In genomic region chr12:46364777-46365580, GRCh38 we compare ENCODE assay signal across 1 cellular context.
TF ChIP-seq lines count a peak whose summit lies in the region.

No MANE protein-coding gene starts in this region.

TF ChIP-seq in K562, 482 proteins besides CTCF, POLR2A, EP300 and RAD21 (continued from another document):
- TF ChIP-seq RBFOX2 (IDR thresholded peaks at IDR 0.05; ENCODE audit: low read depth, low read length) = peak; percentile 55
- TF ChIP-seq HDAC3 (IDR thresholded peaks at IDR 0.05; ENCODE audit: borderline replicate concordance, partially characterized antibody) = no peak
- TF ChIP-seq GTF2E2 (tag; IDR thresholded peaks at IDR 0.05) = 0 out of 2 replicates have a peak, but pooled peaks have one; percentile 15
- TF ChIP-seq, protein P1, sequence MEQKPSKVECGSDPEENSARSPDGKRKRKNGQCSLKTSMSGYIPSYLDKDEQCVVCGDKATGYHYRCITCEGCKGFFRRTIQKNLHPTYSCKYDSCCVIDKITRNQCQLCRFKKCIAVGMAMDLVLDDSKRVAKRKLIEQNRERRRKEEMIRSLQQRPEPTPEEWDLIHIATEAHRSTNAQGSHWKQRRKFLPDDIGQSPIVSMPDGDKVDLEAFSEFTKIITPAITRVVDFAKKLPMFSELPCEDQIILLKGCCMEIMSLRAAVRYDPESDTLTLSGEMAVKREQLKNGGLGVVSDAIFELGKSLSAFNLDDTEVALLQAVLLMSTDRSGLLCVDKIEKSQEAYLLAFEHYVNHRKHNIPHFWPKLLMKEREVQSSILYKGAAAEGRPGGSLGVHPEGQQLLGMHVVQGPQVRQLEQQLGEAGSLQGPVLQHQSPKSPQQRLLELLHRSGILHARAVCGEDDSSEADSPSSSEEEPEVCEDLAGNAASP (IDR thresholded peaks at IDR 0.05) = no peak
- TF ChIP-seq NFIC (IDR thresholded peaks at IDR 0.05) = peak; percentile 18; the same call in 1 of the 2 replicates
TF ChIP-seq in K562: peak in this region for 4.
